8 cellular contexts compared by ENCODE assay signal in the genomic region with DNA sequence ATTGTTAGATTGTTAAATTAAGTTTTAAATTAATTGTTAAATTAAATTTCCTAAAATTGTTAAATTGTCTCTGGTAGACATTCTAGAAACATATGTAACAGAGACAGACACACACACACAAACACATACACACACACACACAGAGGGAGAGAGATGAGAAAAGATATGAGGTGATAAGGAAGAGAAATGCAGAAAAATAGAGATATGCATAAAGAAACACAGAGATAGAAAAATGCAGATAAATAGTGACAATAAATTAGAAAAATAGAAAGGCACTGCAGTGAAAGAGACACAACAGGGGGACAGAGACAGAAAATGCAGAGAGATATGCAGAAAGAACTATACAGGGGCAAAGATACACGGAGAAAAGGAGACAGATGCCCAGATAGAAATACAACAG.
"Had no signal": no experiment of that assay in that cellular context is flagged by ENCODE, and none has a peak within 500 bp of the region (broad histone marks: within the 10 kb centered on the region; RNA-seq: fewer than 3 reads in every experiment).

No MANE protein-coding gene starts in this region.

- H3K27ac Mint-ChIP-seq: HFFc6 had no signal

- H3K9ac ChIP-seq: GM23248 had no signal

- H3K9me3 Mint-ChIP-seq: HFFc6 had no signal

- H2AFZ ChIP-seq: GM23248 had no signal

- H3K36me3 ChIP-seq: HAP-1 had no signal

- H3K27ac ChIP-seq: GM23248 had no signal

- H3K4me1 ChIP-seq: HAP-1 had no signal

- DNase-seq: GM23248, GOT3, H7, HFFc6, IMR-90 had no signal

- H3K4me3 Mint-ChIP-seq: HFFc6 had no signal

- H3K9me3 ChIP-seq: HAP-1 had no signal

- ATAC-seq: HCT116, K562 had no signal

- H3K4me3 ChIP-seq: GM23248, HAP-1, K562 had no signal
